Comparison of ENCODE assay signal across 10 cellular contexts in the genomic region with DNA sequence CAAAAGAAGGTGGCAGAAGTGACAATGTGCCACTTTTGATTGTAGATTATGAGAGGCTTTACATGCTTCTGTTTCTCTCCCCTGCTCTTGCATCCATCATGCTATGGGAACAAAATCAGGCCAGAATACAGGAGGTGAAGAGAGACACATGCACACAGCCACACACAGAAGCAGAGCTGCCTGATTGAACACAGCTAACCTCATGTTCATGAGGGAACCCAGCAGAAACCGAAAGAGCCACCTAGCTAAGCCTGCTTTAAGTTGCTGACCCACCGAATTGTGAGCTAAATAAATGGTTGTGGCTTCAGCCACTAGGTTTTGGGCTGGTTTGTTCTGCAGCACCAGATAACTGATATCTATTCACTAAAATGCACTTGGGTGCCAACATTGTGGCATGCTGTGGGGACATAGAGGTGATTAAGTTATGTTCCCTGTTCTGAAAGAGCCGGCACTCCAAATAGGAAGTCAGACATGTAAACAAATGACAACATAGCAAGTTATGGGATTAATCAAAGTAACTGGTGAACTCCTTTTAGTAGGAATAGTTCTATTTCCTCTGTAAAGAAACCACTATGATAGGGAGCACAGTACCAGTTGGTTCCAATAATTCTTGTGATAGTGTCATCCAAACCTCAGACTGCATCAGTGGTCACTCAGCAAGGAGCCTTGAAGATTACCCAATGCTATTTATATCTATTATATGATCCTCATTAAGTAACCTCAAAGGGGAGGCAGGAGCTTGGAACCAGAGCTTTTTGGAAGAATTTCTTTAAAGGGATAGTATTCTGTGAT.
DNase-seq lines count a peak whose midpoint lies in the region; ATAC-seq lines count a peak whose summit lies in the region.
"Had no signal": no experiment of that assay in that cellular context is flagged by ENCODE, and none has a peak within 500 bp of the region (broad histone marks: within the 10 kb centered on the region; RNA-seq: fewer than 3 reads in every experiment).

No MANE protein-coding gene starts in this region.

- H3K27me3 ChIP-seq in SJCRH30 = no peaks in the 10 kb centered on the region
- peaks cover 4% of the 10 kb centered on the region for H3K27me3 ChIP-seq in CD8-positive, alpha-beta memory T cell (ENCODE audit: insufficient read depth, low read length, poor library complexity, severe bottlenecking)
- H3K27me3 ChIP-seq: cardiac muscle cell had no signal

- no peaks in the 10 kb centered on the region for H3K4me1 Mint-ChIP-seq in CD8-positive, alpha-beta memory T cell

- no peak overlapping the region for H3K27ac Mint-ChIP-seq in CD8-positive, alpha-beta memory T cell

- peaks cover 1 to 53% of the 10 kb centered on the region in 2 donors for H3K27me3 Mint-ChIP-seq in CD8-positive, alpha-beta memory T cell

- peak; percentile 58 for ATAC-seq in GM19035 (IDR thresholded peaks at IDR 0.05; ENCODE audit: unreplicated experiment)
- peak; percentile 51 for ATAC-seq in HG02884 (IDR thresholded peaks at IDR 0.05; ENCODE audit: unreplicated experiment)

- CTCF ChIA-PET in CD8-positive, alpha-beta memory T cell (lab: Charles Lee) = no interaction called here

- no peaks in the 10 kb centered on the region for H3K36me3 ChIP-seq in SJCRH30
- no peaks in the 10 kb centered on the region for H3K36me3 ChIP-seq in CD8-positive, alpha-beta memory T cell (ENCODE audit: insufficient read depth, low read length)
- H3K36me3 ChIP-seq: cardiac muscle cell had no signal

- POLR2A ChIA-PET in CD8-positive, alpha-beta memory T cell (lab: Charles Lee) = no interaction called here

- H3K4me3 ChIP-seq in SJCRH30 (no peak overlapping the region), skeletal muscle cell (ENCODE audit: low read depth, low read length) (no peak overlapping the region)
- H3K4me3 ChIP-seq in CD8-positive, alpha-beta memory T cell (ENCODE audit: low read length) = no peak overlapping the region
- H3K4me3 ChIP-seq: cardiac muscle cell, lung had no signal

- peak overlapping the region; percentile 19 for H3K27ac ChIP-seq in SJCRH30
- H3K27ac ChIP-seq in CD8-positive, alpha-beta memory T cell (ENCODE audit: low read depth, low read length) = no peak overlapping the region
- H3K27ac ChIP-seq: cardiac muscle cell had no signal

- H3K9me3 Mint-ChIP-seq in CD8-positive, alpha-beta memory T cell = no peaks in the 10 kb centered on the region

- H3K4me3 Mint-ChIP-seq in CD8-positive, alpha-beta memory T cell = no peak overlapping the region

- peak; percentile 43 to 68 for DNase-seq in SJCRH30
- peak; percentile 41 for DNase-seq in skeletal muscle cell (ENCODE audit: low read depth)
- DNase-seq in CD1c-positive myeloid dendritic cell (ENCODE audit: extremely low spot score) = no peak
- DNase-seq in CD8-positive, alpha-beta memory T cell = no peak
- DNase-seq in OCI-M2 (lab: John Stamatoyannopoulos, UW; ENCODE audit: unreplicated experiment) = no peak
- no peak for DNase-seq in activated CD4-positive, alpha-beta T cell treated with anti-CD3 and anti-CD28 coated beads, Interleukin-2, amount 50 U/mL, for 4 hours

- H3K4me1 ChIP-seq in SJCRH30 = peaks cover 40% of the 10 kb centered on the region
- no peaks in the 10 kb centered on the region for H3K4me1 ChIP-seq in CD8-positive, alpha-beta memory T cell (ENCODE audit: insufficient read depth, low read length)

- H3K9me3 ChIP-seq in SJCRH30 (replicated peaks) = 0 out of 2 replicates have a peak, but pooled peaks cover 5% of the 10 kb centered on the region
- H3K9me3 ChIP-seq in CD8-positive, alpha-beta memory T cell (ENCODE audit: low read length) = no peaks in the 10 kb centered on the region

- H3K36me3 Mint-ChIP-seq in CD8-positive, alpha-beta memory T cell = peaks cover 0 to 4% (median 0%) of the 10 kb centered on the region in 3 donors

Comparison
In these comparisons a context has a peak if more than half of its experiments do, and no peak if none do; other contexts are left out.
1. DNase-seq: peak in SJCRH30 (2 of 2) and skeletal muscle cell (single experiment); none in CD1c-positive myeloid dendritic cell (single experiment), CD8-positive, alpha-beta memory T cell (0 of 5), OCI-M2 (single experiment) and activated CD4-positive, alpha-beta T cell treated with anti-CD3 and anti-CD28 coated beads, Interleukin-2, amount 50 U/mL, for 4 hours (0 of 2).